ENCODE assay signal across 1 cellular context in genomic region chr19:35889370-35890112, GRCh38.
TF ChIP-seq lines count a peak whose summit lies in the region.

No MANE protein-coding gene starts in this region.

TF ChIP-seq in liver, 16 proteins besides CTCF, POLR2A, EP300 and RAD21:
- TF ChIP-seq JUND (IDR thresholded peaks at IDR 0.05) = no peak
- TF ChIP-seq HNF4G (IDR thresholded peaks at IDR 0.05) = no peak
- peak; percentile 92 for TF ChIP-seq NR2F2 (IDR thresholded peaks at IDR 0.05)
- peak in 1 of 2 donors; percentile 15 for TF ChIP-seq HNF4A (conservative IDR thresholded peaks at IDR 0.05)
- no peak for TF ChIP-seq EGR1 (IDR thresholded peaks at IDR 0.05; ENCODE audit: low read depth in 2 of 2)
